29 cellular contexts compared by ENCODE assay signal in the genomic region with DNA sequence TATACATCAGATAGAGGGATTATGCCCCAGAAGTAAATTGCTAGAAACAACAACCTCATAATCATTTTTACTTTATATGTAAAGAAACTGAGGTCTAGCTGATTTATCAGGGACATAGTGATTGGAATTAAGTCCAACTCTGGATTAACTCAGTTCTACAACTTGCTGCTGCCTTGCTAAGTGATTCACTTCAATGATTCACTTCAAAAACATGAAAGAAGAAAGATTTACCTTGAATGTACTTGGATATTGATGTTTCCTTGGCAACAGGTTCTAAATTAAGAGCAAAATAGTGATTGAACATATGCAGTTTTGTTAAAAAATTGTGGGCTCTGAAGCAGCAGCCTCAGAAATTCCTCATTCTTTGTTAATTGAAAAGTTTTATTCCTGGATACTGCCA.
"Had no signal": no experiment of that assay in that cellular context is flagged by ENCODE, and none has a peak within 500 bp of the region (broad histone marks: within the 10 kb centered on the region; RNA-seq: fewer than 3 reads in every experiment).

No MANE protein-coding gene starts in this region.

- H3K27ac ChIP-seq: body of pancreas, gastrocnemius medialis, heart left ventricle, left lung, neutrophil, pancreas, psoas muscle, thoracic aorta, vagina, VCaP had no signal

- H3K36me3 ChIP-seq: gastrocnemius medialis, heart left ventricle, left lung, neutrophil, pancreas, thoracic aorta, vagina had no signal

- H3K4me3 ChIP-seq: body of pancreas, gastrocnemius medialis, heart left ventricle, left lung, lung, pancreas, psoas muscle, thoracic aorta, vagina had no signal

- H3K4me1 ChIP-seq: body of pancreas, gastrocnemius medialis, heart left ventricle, left lung, pancreas, psoas muscle, vagina had no signal

- ATAC-seq: activated CD4-positive, CD25-positive, alpha-beta regulatory T cell treated with anti-CD3 and anti-CD28 coated beads, Interleukin-2, amount 50 U/mL, for 24 hours; activated CD8-positive, alpha-beta memory T cell treated with anti-CD3 and anti-CD28 coated beads, Interleukin-2, amount 10 ng/mL, durations not matched to agents 7 days and 5 days; activated CD8-positive, alpha-beta T cell treated with anti-CD3 and anti-CD28 coated beads for 36 hours; body of pancreas; esophagus mucosa; gastrocnemius medialis; heart left ventricle; left lung; natural killer cell treated with Interleukin-12 subunit alpha and Interleukin-12 subunit beta and Interleukin-15 and Interleukin-18, amount 100 ng/mL, for 72 hours; pancreas; psoas muscle; right cardiac atrium had no signal

- H3K9me3 Mint-ChIP-seq: activated CD4-positive, alpha-beta T cell treated with anti-CD3 and anti-CD28 coated beads, Interleukin-2, amount 10 ng/mL, durations not matched to agents 7 days and 5 days; activated CD8-positive, alpha-beta T cell treated with anti-CD3 and anti-CD28 coated beads for 36 hours; activated naive CD4-positive, alpha-beta T cell treated with anti-CD3 and anti-CD28 coated beads, Interleukin-2, amount 10 ng/mL, durations not matched to agents 7 days and 5 days; T-helper 2 cell treated with Interferon-gamma antibody and Interleukin-4, amounts not matched to agents 5 μg/mL and 100 μg/mL, for 36 hours had no signal

- H3K4me1 Mint-ChIP-seq: activated CD4-positive, alpha-beta T cell treated with anti-CD3 and anti-CD28 coated beads, Interleukin-2, amount 10 ng/mL, durations not matched to agents 7 days and 5 days; activated CD8-positive, alpha-beta memory T cell treated with anti-CD3 and anti-CD28 coated beads, Interleukin-2, amount 10 ng/mL, durations not matched to agents 7 days and 5 days; activated naive CD4-positive, alpha-beta T cell treated with anti-CD3 and anti-CD28 coated beads, Interleukin-2, amount 10 ng/mL, durations not matched to agents 7 days and 5 days had no signal

- H3K27me3 ChIP-seq: body of pancreas, gastrocnemius medialis, heart left ventricle, left lung, neutrophil, pancreas, vagina had no signal

- DNase-seq: activated CD4-positive, alpha-beta T cell treated with anti-CD3 and anti-CD28 coated beads, Interleukin-2, amount 10 ng/mL, durations not matched to agents 7 days and 5 days; activated CD8-positive, alpha-beta memory T cell treated with anti-CD3 and anti-CD28 coated beads, Interleukin-2, amount 10 ng/mL, durations not matched to agents 7 days and 5 days; activated CD8-positive, alpha-beta T cell treated with anti-CD3 and anti-CD28 coated beads for 36 hours; activated effector memory CD4-positive, alpha-beta T cell treated with anti-CD3 and anti-CD28 coated beads, Interleukin-2, amount 50 U/mL, for 16 hours; activated naive CD4-positive, alpha-beta T cell treated with anti-CD3 and anti-CD28 coated beads, Interleukin-2, amount 10 ng/mL, durations not matched to agents 7 days and 5 days; activated T-cell treated with anti-CD3 and anti-CD28 coated beads for 4 hours; body of pancreas; caudate nucleus; dermis blood vessel endothelial cell; effector CD8-positive, alpha-beta T cell; gastrocnemius medialis; heart left ventricle; left lung; midbrain; pancreas; psoas muscle; right cardiac atrium; stimulated activated CD4-positive, alpha-beta T cell treated with anti-CD3 and anti-CD28 coated beads, Interleukin-4, amount 100 ng/mL, for 24 hours; stimulated activated naive CD4-positive, alpha-beta T cell treated with Interleukin-2 at 50 U/mL for 16 hours had no signal

- H3K4me3 Mint-ChIP-seq: activated CD4-positive, alpha-beta T cell treated with anti-CD3 and anti-CD28 coated beads, Interleukin-2, amount 10 ng/mL, durations not matched to agents 7 days and 5 days; activated CD8-positive, alpha-beta memory T cell treated with anti-CD3 and anti-CD28 coated beads, Interleukin-2, amount 10 ng/mL, durations not matched to agents 7 days and 5 days; activated CD8-positive, alpha-beta T cell treated with anti-CD3 and anti-CD28 coated beads for 36 hours; activated naive CD4-positive, alpha-beta T cell treated with anti-CD3 and anti-CD28 coated beads, Interleukin-2, amount 10 ng/mL, durations not matched to agents 7 days and 5 days; natural killer cell treated with Interleukin-12 subunit alpha and Interleukin-12 subunit beta and Interleukin-15 and Interleukin-18, amount 100 ng/mL, for 72 hours; T-helper 2 cell treated with Interferon-gamma antibody and Interleukin-4, amounts not matched to agents 5 μg/mL and 100 μg/mL, for 36 hours; type B pancreatic cell had no signal

- H3K27ac Mint-ChIP-seq: activated CD4-positive, alpha-beta T cell treated with anti-CD3 and anti-CD28 coated beads, Interleukin-2, amount 10 ng/mL, durations not matched to agents 7 days and 5 days; activated CD8-positive, alpha-beta memory T cell treated with anti-CD3 and anti-CD28 coated beads, Interleukin-2, amount 10 ng/mL, durations not matched to agents 7 days and 5 days; activated CD8-positive, alpha-beta T cell treated with anti-CD3 and anti-CD28 coated beads for 36 hours; activated naive CD4-positive, alpha-beta T cell treated with anti-CD3 and anti-CD28 coated beads, Interleukin-2, amount 10 ng/mL, durations not matched to agents 7 days and 5 days; natural killer cell treated with Interleukin-12 subunit alpha and Interleukin-12 subunit beta and Interleukin-15 and Interleukin-18, amount 100 ng/mL, for 72 hours; T-helper 2 cell treated with Interferon-gamma antibody and Interleukin-4, amounts not matched to agents 5 μg/mL and 100 μg/mL, for 36 hours; type B pancreatic cell had no signal

- H3K36me3 Mint-ChIP-seq: activated CD8-positive, alpha-beta memory T cell treated with anti-CD3 and anti-CD28 coated beads, Interleukin-2, amount 10 ng/mL, durations not matched to agents 7 days and 5 days; activated naive CD4-positive, alpha-beta T cell treated with anti-CD3 and anti-CD28 coated beads, Interleukin-2, amount 10 ng/mL, durations not matched to agents 7 days and 5 days; natural killer cell treated with Interleukin-12 subunit alpha and Interleukin-12 subunit beta and Interleukin-15 and Interleukin-18, amount 100 ng/mL, for 72 hours; type B pancreatic cell had no signal

- H3K9me3 ChIP-seq: body of pancreas, gastrocnemius medialis, heart left ventricle, left lung, neutrophil, pancreas, psoas muscle, thoracic aorta, vagina had no signal
